In the genomic region with DNA sequence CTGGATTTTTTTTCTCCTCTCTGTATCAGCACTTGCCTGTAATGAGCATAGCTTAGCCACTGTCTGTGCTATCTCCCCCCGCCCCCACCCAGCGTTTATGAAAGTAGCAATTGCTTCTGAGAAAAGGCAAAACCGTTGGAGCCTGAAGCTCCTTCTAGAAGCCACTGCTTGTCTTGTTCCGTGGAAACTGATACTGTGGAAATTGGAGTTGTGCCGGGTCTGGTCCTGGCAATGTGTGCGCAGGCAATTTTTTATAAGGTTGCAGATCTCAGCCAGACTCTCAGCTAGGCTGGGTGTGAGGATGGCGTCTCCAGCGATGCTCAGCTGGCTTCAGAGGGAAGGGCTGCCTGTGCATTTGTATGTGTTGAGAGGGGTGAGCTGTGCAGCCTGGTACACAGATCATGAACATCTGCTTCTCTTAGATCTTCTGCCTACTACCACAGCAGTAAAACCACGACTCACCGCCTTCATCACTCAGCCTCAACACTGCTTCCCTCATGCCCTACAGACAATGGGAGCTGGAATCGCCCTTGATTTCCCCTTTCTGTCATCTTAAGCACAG, we compare ENCODE assay signal across 11 cellular contexts.
DNase-seq lines count a peak whose midpoint lies in the region; ATAC-seq and TF ChIP-seq lines count a peak whose summit lies in the region.
"Had no signal": no experiment of that assay in that cellular context is flagged by ENCODE, and none has a peak within 500 bp of the region (broad histone marks: within the 10 kb centered on the region; RNA-seq: fewer than 3 reads in every experiment).

No MANE protein-coding gene starts in this region.

- H3K4me1 Mint-ChIP-seq in T-helper 1 cell treated with Interleukin-12 subunit alpha and Interleukin-12 subunit beta and Interleukin-4 antibody, amounts not matched to agents 30 μg/mL and 1 μg/mL, for 36 hours (ENCODE audit: low read depth): peaks cover 15% of the 10 kb centered on the region
- peaks cover 4 to 23% (median 19%) of the 10 kb centered on the region in 7 donors for H3K4me1 Mint-ChIP-seq in naive thymus-derived CD4-positive, alpha-beta T cell

- TF ChIP-seq RAD21 in neural cell (conservative IDR thresholded peaks at IDR 0.05): no peak

- peaks cover 4% of the 10 kb centered on the region for H3K36me3 Mint-ChIP-seq in T-helper 1 cell treated with Interleukin-12 subunit alpha and Interleukin-12 subunit beta and Interleukin-4 antibody, amounts not matched to agents 30 μg/mL and 1 μg/mL, for 36 hours (ENCODE audit: low read depth)
- H3K36me3 Mint-ChIP-seq in naive thymus-derived CD4-positive, alpha-beta T cell: peaks cover 0 to 6% (median 4%) of the 10 kb centered on the region in 5 donors

- no peaks in the 10 kb centered on the region for H3K9me2 ChIP-seq in neural cell (ENCODE audit: insufficient read depth, low read length)

- H3K27ac ChIP-seq in neural cell (ENCODE audit: low read length): peak overlapping the region; percentile 22
- no peak overlapping the region for H3K27ac ChIP-seq in naive thymus-derived CD4-positive, alpha-beta T cell (ENCODE audit: low read depth, low read length)
- H3K27ac ChIP-seq: ascending aorta had no signal

- TF ChIP-seq EP300 in neural cell (conservative IDR thresholded peaks at IDR 0.05; ENCODE audit: poor library complexity, severe bottlenecking): no peak

- H3K27me3 Mint-ChIP-seq in T-helper 1 cell treated with Interleukin-12 subunit alpha and Interleukin-12 subunit beta and Interleukin-4 antibody, amounts not matched to agents 30 μg/mL and 1 μg/mL, for 36 hours (ENCODE audit: low read depth): no peaks in the 10 kb centered on the region
- peaks cover 0 to 12% (median 0%) of the 10 kb centered on the region in 5 donors for H3K27me3 Mint-ChIP-seq in naive thymus-derived CD4-positive, alpha-beta T cell

- no peaks in the 10 kb centered on the region for H3K79me2 ChIP-seq in neural cell (replicated peaks; ENCODE audit: insufficient read depth, low read length)

- H3K4me1 ChIP-seq in naive thymus-derived CD4-positive, alpha-beta T cell (ENCODE audit: control insufficient read depth in 2 of 2, insufficient read depth in 2 of 2, low read length in 2 of 2): no peaks in the 10 kb centered on the region
- H3K4me1 ChIP-seq: ascending aorta had no signal

- H3K27ac Mint-ChIP-seq in T-helper 1 cell treated with Interleukin-12 subunit alpha and Interleukin-12 subunit beta and Interleukin-4 antibody, amounts not matched to agents 30 μg/mL and 1 μg/mL, for 36 hours: peak overlapping the region; percentile 63
- H3K27ac Mint-ChIP-seq in naive thymus-derived CD4-positive, alpha-beta T cell: peak overlapping the region in 3 of 9 donors; percentile 19 to 65 (median 48)

- ATAC-seq in naive thymus-derived CD4-positive, alpha-beta T cell: no peak
- no peak for ATAC-seq in HG03139 (IDR thresholded peaks at IDR 0.05; ENCODE audit: unreplicated experiment)
- ATAC-seq: naive thymus-derived CD8-positive, alpha-beta T cell had no signal

- H3F3A ChIP-seq in neural cell (ENCODE audit: insufficient read depth, low read length, poor library complexity, severe bottlenecking): no peaks in the 10 kb centered on the region

- peak; percentile 54 for DNase-seq in NCI-H2171 treated with DMSO at 0.1 percent for 48 hours (lab: John Stamatoyannopoulos, UW)
- no peak for DNase-seq in NCI-H2171 (lab: John Stamatoyannopoulos, UW)
- DNase-seq in HT1080 (ENCODE audit: low read depth): peak; percentile 62
- DNase-seq in naive thymus-derived CD4-positive, alpha-beta T cell: no peak
- DNase-seq in stimulated activated naive CD4-positive, alpha-beta T cell (lab: John Stamatoyannopoulos, UW): no peak
- DNase-seq: NCI-H82 had no signal

- H3K27me3 ChIP-seq in neural cell (ENCODE audit: insufficient read depth, low read depth, low read length): no peaks in the 10 kb centered on the region
- H3K27me3 ChIP-seq in naive thymus-derived CD4-positive, alpha-beta T cell (ENCODE audit: control insufficient read depth in 2 of 2, insufficient read depth in 2 of 2, low read length in 2 of 2): no peaks in the 10 kb centered on the region
- H3K27me3 ChIP-seq: ascending aorta had no signal

- H2AFZ ChIP-seq in neural cell (ENCODE audit: low read depth, low read length): no peak overlapping the region

- intact Hi-C loops in naive thymus-derived CD4-positive, alpha-beta T cell (cut with micrococcal nuclease): loop anchor here in 1 of 2 donors (5.0 kb wide), 1 partner anchor 47 kb away; no protein-coding TSS in a partner anchor

- CTCF ChIA-PET in naive thymus-derived CD4-positive, alpha-beta T cell (lab: Charles Lee): interaction anchor here (0.5 kb wide), 1 partner anchor 129 kb away, joined by 3 read pairs; no protein-coding TSS in a partner anchor

- no peaks in the 10 kb centered on the region for H4K20me1 ChIP-seq in neural cell (ENCODE audit: insufficient read depth)

- POLR2A ChIA-PET in naive thymus-derived CD4-positive, alpha-beta T cell (lab: Charles Lee): no interaction called here

- peak overlapping the region; percentile 34 for H3K4me3 ChIP-seq in neural cell (ENCODE audit: low read length)
- no peak overlapping the region for H3K4me3 ChIP-seq in naive thymus-derived CD4-positive, alpha-beta T cell (ENCODE audit: low read length)
- H3K4me3 ChIP-seq: ascending aorta had no signal

- H3K4me3 Mint-ChIP-seq in T-helper 1 cell treated with Interleukin-12 subunit alpha and Interleukin-12 subunit beta and Interleukin-4 antibody, amounts not matched to agents 30 μg/mL and 1 μg/mL, for 36 hours: peak overlapping the region; percentile 0
- H3K4me3 Mint-ChIP-seq in naive thymus-derived CD4-positive, alpha-beta T cell: peak overlapping the region in 2 of 10 donors; percentile 6 to 54
- H3K4me3 Mint-ChIP-seq: naive thymus-derived CD8-positive, alpha-beta T cell had no signal

- H3K36me3 ChIP-seq in neural cell (ENCODE audit: insufficient read depth, low read length): no peaks in the 10 kb centered on the region
- no peaks in the 10 kb centered on the region for H3K36me3 ChIP-seq in naive thymus-derived CD4-positive, alpha-beta T cell (ENCODE audit: control insufficient read depth in 2 of 3, insufficient read depth in 3 of 3, low read length in 3 of 3)
- H3K36me3 ChIP-seq: ascending aorta had no signal

- no peaks in the 10 kb centered on the region for H3K9me3 ChIP-seq in neural cell (ENCODE audit: low read length)
- H3K9me3 ChIP-seq in naive thymus-derived CD4-positive, alpha-beta T cell (ENCODE audit: control insufficient read depth in 2 of 3, low read length in 3 of 3): no peaks in the 10 kb centered on the region

- H3K9ac ChIP-seq in neural cell (ENCODE audit: low read length): peak overlapping the region; percentile 27

- no peak overlapping the region for H3K4me2 ChIP-seq in neural cell (ENCODE audit: low read length)

- no peak for TF ChIP-seq CTCF in neural cell (IDR thresholded peaks at IDR 0.05; ENCODE audit: poor library complexity, severe bottlenecking)

- peaks cover 23% of the 10 kb centered on the region for H3K9me3 Mint-ChIP-seq in T-helper 1 cell treated with Interleukin-12 subunit alpha and Interleukin-12 subunit beta and Interleukin-4 antibody, amounts not matched to agents 30 μg/mL and 1 μg/mL, for 36 hours
- peaks cover 5 to 14% (median 8%) of the 10 kb centered on the region in 11 donors for H3K9me3 Mint-ChIP-seq in naive thymus-derived CD4-positive, alpha-beta T cell

TF ChIP-seq in neural cell, 6 proteins besides CTCF, POLR2A, EP300 and RAD21:
- peak; percentile 5 for TF ChIP-seq POLR2AphosphoS5 (IDR thresholded peaks at IDR 0.05)
- no peak for TF ChIP-seq EZH2 (IDR thresholded peaks at IDR 0.05; ENCODE audit: borderline replicate concordance, insufficient read depth, low read length, poor library complexity, severe bottlenecking)

Comparison
In these comparisons a context has a peak if more than half of its experiments do, and no peak if none do; other contexts are left out.
1. DNase-seq: peak in NCI-H2171 treated with DMSO at 0.1 percent for 48 hours (single experiment) and HT1080 (single experiment); none in NCI-H2171 (single experiment), naive thymus-derived CD4-positive, alpha-beta T cell (0 of 9) and stimulated activated naive CD4-positive, alpha-beta T cell (0 of 6).